Comparison of ENCODE assay signal across 8 cellular contexts in the genomic region with DNA sequence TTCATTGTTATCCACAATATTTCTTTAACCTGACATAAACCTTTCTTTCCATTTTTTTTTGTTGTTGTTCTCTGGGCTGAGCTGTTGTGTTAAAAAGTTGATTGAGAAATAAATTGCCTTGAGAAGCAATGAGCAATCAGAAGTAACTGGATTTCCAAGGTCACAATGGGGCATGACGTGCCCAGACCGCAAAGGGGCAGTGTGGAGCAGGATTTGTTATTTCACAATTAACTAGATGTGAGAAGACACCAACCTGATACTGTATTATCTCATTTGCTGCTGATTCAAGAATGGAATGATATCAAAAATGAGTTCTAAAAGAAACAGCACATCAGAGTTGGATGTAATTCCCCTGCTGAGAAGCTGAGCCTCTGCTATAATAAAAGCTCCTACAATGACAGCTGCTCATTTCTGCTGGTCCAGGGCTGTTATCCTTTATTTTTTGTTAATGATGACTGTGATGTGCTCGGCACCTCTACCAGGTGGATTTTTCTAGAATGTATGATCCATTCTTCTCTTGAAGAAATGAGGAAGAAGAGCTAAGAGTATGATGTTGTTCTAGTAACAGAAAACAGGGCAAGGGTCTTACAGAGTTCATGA. TPM values are rescaled to one million over a fixed set of nuclear protein-coding genes. Genes with fewer than 3 reads are reported as not detected.
DNase-seq lines count a peak whose midpoint lies in the region; ATAC-seq and TF ChIP-seq lines count a peak whose summit lies in the region.

No MANE protein-coding gene starts in this region.

- no peaks in the 10 kb centered on the region for H3K9me3 Mint-ChIP-seq in HFFc6
- no peaks in the 10 kb centered on the region for H3K9me3 Mint-ChIP-seq in CD4-positive, alpha-beta T cell

- intact Hi-C loops in right cardiac atrium (cut with DNase I) = no loop called here
- intact Hi-C loops in CD4-positive, alpha-beta T cell (cut with DNase I, micrococcal nuclease) = no loop called here

- 33% methylated on average over 3 of the region's 3 CpGs for WGBS in right cardiac atrium

- H3K4me3 Mint-ChIP-seq in HFFc6 = no peak overlapping the region
- no peak overlapping the region for H3K4me3 Mint-ChIP-seq in CD4-positive, alpha-beta T cell

- ATAC-seq in SK-N-SH treated with all-trans-retinoic acid at 6 μM for 48 hours (peak; percentile 65; the same call in 1 of the 3 replicates), right cardiac atrium (no peak), HG03521 (IDR thresholded peaks at IDR 0.05; ENCODE audit: unreplicated experiment) (no peak), HG02678 (IDR thresholded peaks at IDR 0.05; ENCODE audit: unreplicated experiment) (no peak)
- ATAC-seq in CD4-positive, alpha-beta T cell (ENCODE audit: poor library complexity) = no peak

- TF ChIP-seq CTCF in HFFc6 (IDR thresholded peaks at IDR 0.05) = peak; percentile 72
- no peak for TF ChIP-seq CTCF in CD4-positive, alpha-beta T cell (IDR thresholded peaks at IDR 0.05)

- H3K36me3 Mint-ChIP-seq in HFFc6 (ENCODE audit: low read depth) = no peaks in the 10 kb centered on the region
- H3K36me3 Mint-ChIP-seq in CD4-positive, alpha-beta T cell (ENCODE audit: low read depth) = no peaks in the 10 kb centered on the region

- H3K4me1 Mint-ChIP-seq in HFFc6 (ENCODE audit: low read depth) = no peaks in the 10 kb centered on the region
- no peaks in the 10 kb centered on the region for H3K4me1 Mint-ChIP-seq in CD4-positive, alpha-beta T cell (ENCODE audit: low read depth)

- H3K27me3 Mint-ChIP-seq in HFFc6 (ENCODE audit: insufficient read depth) = peaks cover 8% of the 10 kb centered on the region
- H3K27me3 Mint-ChIP-seq in CD4-positive, alpha-beta T cell = peaks cover 4% of the 10 kb centered on the region

- peak; percentile 1 for DNase-seq in NCI-H2227 (lab: John Stamatoyannopoulos, UW; ENCODE audit: unreplicated experiment)
- no peak for DNase-seq in NCI-H2227 treated with DMSO at 0.1 percent for 48 hours (lab: John Stamatoyannopoulos, UW)
- DNase-seq in HFFc6 = peak; percentile 19
- peak in 2 of 3 donors; percentile 29 to 40 for DNase-seq in right cardiac atrium
- no peak for DNase-seq in CD4-positive, alpha-beta T cell

- H3K27me3 ChIP-seq in right cardiac atrium (ENCODE audit: control insufficient read depth, insufficient read depth) = no peaks in the 10 kb centered on the region
- H3K27me3 ChIP-seq in CD4-positive, alpha-beta T cell (ENCODE audit: control insufficient read depth, insufficient read depth, low read length) = no peaks in the 10 kb centered on the region

- H3K4me1 ChIP-seq in right cardiac atrium (ENCODE audit: control insufficient read depth, insufficient read depth, low read length) = no peaks in the 10 kb centered on the region

- POLR2A ChIA-PET in CD4-positive, alpha-beta T cell (lab: Charles Lee) = no interaction called here

- no peaks in the 10 kb centered on the region for H3K9me3 ChIP-seq in right cardiac atrium (ENCODE audit: control insufficient read depth, low read length)
- no peaks in the 10 kb centered on the region for H3K9me3 ChIP-seq in CD4-positive, alpha-beta T cell (ENCODE audit: control insufficient read depth, low read length)

- CTCF ChIA-PET in CD4-positive, alpha-beta T cell (lab: Charles Lee) = no interaction called here

- H3K27ac ChIP-seq in right cardiac atrium (ENCODE audit: low read length) = no peak overlapping the region
- H3K27ac ChIP-seq in CD4-positive, alpha-beta T cell (ENCODE audit: low read depth, low read length) = no peak overlapping the region

- no peak overlapping the region for H3K27ac Mint-ChIP-seq in HFFc6
- no peak overlapping the region for H3K27ac Mint-ChIP-seq in CD4-positive, alpha-beta T cell

- H3K4me3 ChIP-seq in right cardiac atrium (ENCODE audit: low read length) = no peak overlapping the region

TF ChIP-seq in SK-N-SH treated with all-trans-retinoic acid at 6 μM for 48 hours, 23 proteins besides CTCF, POLR2A, EP300 and RAD21:
- TF ChIP-seq, protein P1, sequence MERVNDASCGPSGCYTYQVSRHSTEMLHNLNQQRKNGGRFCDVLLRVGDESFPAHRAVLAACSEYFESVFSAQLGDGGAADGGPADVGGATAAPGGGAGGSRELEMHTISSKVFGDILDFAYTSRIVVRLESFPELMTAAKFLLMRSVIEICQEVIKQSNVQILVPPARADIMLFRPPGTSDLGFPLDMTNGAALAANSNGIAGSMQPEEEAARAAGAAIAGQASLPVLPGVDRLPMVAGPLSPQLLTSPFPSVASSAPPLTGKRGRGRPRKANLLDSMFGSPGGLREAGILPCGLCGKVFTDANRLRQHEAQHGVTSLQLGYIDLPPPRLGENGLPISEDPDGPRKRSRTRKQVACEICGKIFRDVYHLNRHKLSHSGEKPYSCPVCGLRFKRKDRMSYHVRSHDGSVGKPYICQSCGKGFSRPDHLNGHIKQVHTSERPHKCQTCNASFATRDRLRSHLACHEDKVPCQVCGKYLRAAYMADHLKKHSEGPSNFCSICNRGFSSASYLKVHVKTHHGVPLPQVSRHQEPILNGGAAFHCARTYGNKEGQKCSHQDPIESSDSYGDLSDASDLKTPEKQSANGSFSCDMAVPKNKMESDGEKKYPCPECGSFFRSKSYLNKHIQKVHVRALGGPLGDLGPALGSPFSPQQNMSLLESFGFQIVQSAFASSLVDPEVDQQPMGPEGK (CRISPR knock-in tag; IDR thresholded peaks at IDR 0.05; ENCODE audit: borderline replicate concordance) = no peak
- TF ChIP-seq, protein P2, sequence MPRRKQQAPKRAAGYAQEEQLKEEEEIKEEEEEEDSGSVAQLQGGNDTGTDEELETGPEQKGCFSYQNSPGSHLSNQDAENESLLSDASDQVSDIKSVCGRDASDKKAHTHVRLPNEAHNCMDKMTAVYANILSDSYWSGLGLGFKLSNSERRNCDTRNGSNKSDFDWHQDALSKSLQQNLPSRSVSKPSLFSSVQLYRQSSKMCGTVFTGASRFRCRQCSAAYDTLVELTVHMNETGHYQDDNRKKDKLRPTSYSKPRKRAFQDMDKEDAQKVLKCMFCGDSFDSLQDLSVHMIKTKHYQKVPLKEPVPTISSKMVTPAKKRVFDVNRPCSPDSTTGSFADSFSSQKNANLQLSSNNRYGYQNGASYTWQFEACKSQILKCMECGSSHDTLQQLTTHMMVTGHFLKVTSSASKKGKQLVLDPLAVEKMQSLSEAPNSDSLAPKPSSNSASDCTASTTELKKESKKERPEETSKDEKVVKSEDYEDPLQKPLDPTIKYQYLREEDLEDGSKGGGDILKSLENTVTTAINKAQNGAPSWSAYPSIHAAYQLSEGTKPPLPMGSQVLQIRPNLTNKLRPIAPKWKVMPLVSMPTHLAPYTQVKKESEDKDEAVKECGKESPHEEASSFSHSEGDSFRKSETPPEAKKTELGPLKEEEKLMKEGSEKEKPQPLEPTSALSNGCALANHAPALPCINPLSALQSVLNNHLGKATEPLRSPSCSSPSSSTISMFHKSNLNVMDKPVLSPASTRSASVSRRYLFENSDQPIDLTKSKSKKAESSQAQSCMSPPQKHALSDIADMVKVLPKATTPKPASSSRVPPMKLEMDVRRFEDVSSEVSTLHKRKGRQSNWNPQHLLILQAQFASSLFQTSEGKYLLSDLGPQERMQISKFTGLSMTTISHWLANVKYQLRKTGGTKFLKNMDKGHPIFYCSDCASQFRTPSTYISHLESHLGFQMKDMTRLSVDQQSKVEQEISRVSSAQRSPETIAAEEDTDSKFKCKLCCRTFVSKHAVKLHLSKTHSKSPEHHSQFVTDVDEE (CRISPR knock-in tag; IDR thresholded peaks at IDR 0.05) = no peak
- TF ChIP-seq PPARA (CRISPR knock-in tag; IDR thresholded peaks at IDR 0.05; ENCODE audit: borderline replicate concordance) = no peak
- no peak for TF ChIP-seq ZNF70 (CRISPR knock-in tag; IDR thresholded peaks at IDR 0.05)
- TF ChIP-seq, protein P3, sequence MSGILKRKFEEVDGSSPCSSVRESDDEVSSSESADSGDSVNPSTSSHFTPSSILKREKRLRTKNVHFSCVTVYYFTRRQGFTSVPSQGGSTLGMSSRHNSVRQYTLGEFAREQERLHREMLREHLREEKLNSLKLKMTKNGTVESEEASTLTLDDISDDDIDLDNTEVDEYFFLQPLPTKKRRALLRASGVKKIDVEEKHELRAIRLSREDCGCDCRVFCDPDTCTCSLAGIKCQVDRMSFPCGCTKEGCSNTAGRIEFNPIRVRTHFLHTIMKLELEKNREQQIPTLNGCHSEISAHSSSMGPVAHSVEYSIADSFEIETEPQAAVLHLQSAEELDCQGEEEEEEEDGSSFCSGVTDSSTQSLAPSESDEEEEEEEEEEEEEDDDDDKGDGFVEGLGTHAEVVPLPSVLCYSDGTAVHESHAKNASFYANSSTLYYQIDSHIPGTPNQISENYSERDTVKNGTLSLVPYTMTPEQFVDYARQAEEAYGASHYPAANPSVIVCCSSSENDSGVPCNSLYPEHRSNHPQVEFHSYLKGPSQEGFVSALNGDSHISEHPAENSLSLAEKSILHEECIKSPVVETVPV (CRISPR knock-in tag; IDR thresholded peaks at IDR 0.05) = no peak
- no peak for TF ChIP-seq SNAI2 (CRISPR knock-in tag; IDR thresholded peaks at IDR 0.05)
- TF ChIP-seq, protein P4, sequence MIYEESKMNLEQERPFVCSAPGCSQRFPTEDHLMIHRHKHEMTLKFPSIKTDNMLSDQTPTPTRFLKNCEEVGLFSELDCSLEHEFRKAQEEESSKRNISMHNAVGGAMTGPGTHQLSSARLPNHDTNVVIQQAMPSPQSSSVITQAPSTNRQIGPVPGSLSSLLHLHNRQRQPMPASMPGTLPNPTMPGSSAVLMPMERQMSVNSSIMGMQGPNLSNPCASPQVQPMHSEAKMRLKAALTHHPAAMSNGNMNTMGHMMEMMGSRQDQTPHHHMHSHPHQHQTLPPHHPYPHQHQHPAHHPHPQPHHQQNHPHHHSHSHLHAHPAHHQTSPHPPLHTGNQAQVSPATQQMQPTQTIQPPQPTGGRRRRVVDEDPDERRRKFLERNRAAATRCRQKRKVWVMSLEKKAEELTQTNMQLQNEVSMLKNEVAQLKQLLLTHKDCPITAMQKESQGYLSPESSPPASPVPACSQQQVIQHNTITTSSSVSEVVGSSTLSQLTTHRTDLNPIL (CRISPR knock-in tag; IDR thresholded peaks at IDR 0.05; ENCODE audit: low read depth) = no peak

RNA-seq across cellular contexts. Expression of a gene that starts 28.1 kb away (rescaled TPM):
- not detected for total RNA-seq in HFFc6 (2021; fragmentation: NEBNext Ultra II Directional; extraction: Animal tissue kit (Norgen Biotek cat#: 25700))
- total RNA-seq in right cardiac atrium = 1 to 10 TPM in 3 of 4 donors, under 1 TPM in 1; 0.79 to 9.6 (median 2.3) TPM
- 1.0 TPM for polyA plus RNA-seq in right cardiac atrium
- not detected for total RNA-seq in CD4-positive, alpha-beta T cell

Comparison
In these comparisons a context has a peak if more than half of its experiments do, and no peak if none do; other contexts are left out.
1. DNase-seq: peak in NCI-H2227 (single experiment), HFFc6 (single experiment) and right cardiac atrium (2 of 3); none in NCI-H2227 treated with DMSO at 0.1 percent for 48 hours (single experiment) and CD4-positive, alpha-beta T cell (0 of 10).